8 cellular contexts compared by ENCODE assay signal in the genomic region with DNA sequence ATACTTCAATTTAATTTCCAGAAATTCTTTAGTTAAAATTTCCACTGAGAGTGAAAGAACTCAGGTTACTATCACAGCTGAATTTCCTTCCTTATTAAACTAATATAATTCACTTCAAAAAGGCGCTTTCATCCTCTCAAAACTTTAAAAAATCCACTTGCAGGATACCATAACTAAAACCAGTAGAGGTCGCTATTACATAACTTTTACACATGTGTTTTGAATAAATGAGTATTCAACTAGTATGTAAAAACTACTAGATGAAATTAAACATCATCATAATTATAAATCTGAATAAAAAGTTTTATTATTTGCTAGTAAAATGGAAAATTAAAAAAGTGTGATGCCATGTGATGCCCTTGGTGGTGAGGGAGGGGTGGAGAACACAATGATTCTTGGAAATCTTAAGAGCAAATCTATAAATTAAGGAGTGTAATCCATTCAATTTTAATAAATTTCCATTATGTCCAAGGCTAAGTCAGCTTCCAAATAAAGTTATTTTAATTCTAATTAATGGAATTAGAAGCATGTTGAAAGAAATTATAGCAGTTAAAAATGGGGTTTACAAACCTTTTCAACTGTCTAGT.
DNase-seq lines count a peak whose midpoint lies in the region; ATAC-seq, FAIRE-seq and TF ChIP-seq lines count a peak whose summit lies in the region.

No MANE protein-coding gene starts in this region.

- TF ChIP-seq CTCF in D721Med (IDR thresholded peaks at IDR 0.05; ENCODE audit: insufficient read depth, missing control alignments) (peak; percentile 70), chondrocyte (IDR thresholded peaks at IDR 0.05) (peak; percentile 96)

- H3K4me1 Mint-ChIP-seq in chondrocyte (ENCODE audit: low read depth), result no peaks in the 10 kb centered on the region

- H3K27me3 Mint-ChIP-seq in chondrocyte (ENCODE audit: low read depth), result no peaks in the 10 kb centered on the region

- H3K4me3 Mint-ChIP-seq in chondrocyte (ENCODE audit: unreplicated experiment), result no peak overlapping the region

- DNase-seq in D721Med (ENCODE audit: insufficient read length, low spot score) (no peak), HS-5 (ENCODE audit: low read depth) (peak; percentile 8), NCI-H82 treated with DMSO at 0.1 percent for 48 hours (lab: John Stamatoyannopoulos, UW; ENCODE audit: unreplicated experiment) (peak; percentile 17), chondrocyte (ENCODE audit: low spot score) (no peak), midbrain (lab: John Stamatoyannopoulos, UW) (peak; percentile 65), epidermal melanocyte (ENCODE audit: insufficient read length, low spot score) (no peak)
- no peak for DNase-seq in stimulated activated CD4-positive, alpha-beta T cell treated with anti-CD3 and anti-CD28 coated beads, Interleukin-1b, Interleukin-23, amount 100 ng/mL, for 48 hours

- no peak for FAIRE-seq in D721Med (lab: Jason Lieb, UNC)

- H3K9me3 Mint-ChIP-seq in chondrocyte (ENCODE audit: low read depth), result no peaks in the 10 kb centered on the region

- H3K27ac Mint-ChIP-seq in chondrocyte (ENCODE audit: unreplicated experiment), result peak overlapping the region; percentile 27

- H3K36me3 Mint-ChIP-seq in chondrocyte (ENCODE audit: low read depth), result peaks cover 3% of the 10 kb centered on the region

- no peak for ATAC-seq in GM19395 (IDR thresholded peaks at IDR 0.05; ENCODE audit: unreplicated experiment)

Comparison
In these comparisons a context has a peak if more than half of its experiments do, and no peak if none do; other contexts are left out.
1. DNase-seq: peak in HS-5 (single experiment), NCI-H82 treated with DMSO at 0.1 percent for 48 hours (single experiment) and midbrain (single experiment); none in D721Med (single experiment), chondrocyte (single experiment), stimulated activated CD4-positive, alpha-beta T cell treated with anti-CD3 and anti-CD28 coated beads, Interleukin-1b, Interleukin-23, amount 100 ng/mL, for 48 hours (single experiment) and epidermal melanocyte (single experiment).